8 cellular contexts compared by ENCODE assay signal in genomic region chr1:168145184-168146159, GRCh38. TPM values are rescaled to one million over a fixed set of nuclear protein-coding genes. Genes with fewer than 3 reads are reported as not detected.
DNase-seq lines count a peak whose midpoint lies in the region; ATAC-seq and TF ChIP-seq lines count a peak whose summit lies in the region.

No MANE protein-coding gene starts in this region.

- no peaks in the 10 kb centered on the region for H3K36me3 Mint-ChIP-seq in activated CD4-positive, alpha-beta T cell treated with anti-CD3 and anti-CD28 coated beads, Interleukin-2, amount 10 ng/mL, durations not matched to agents 7 days and 5 days (ENCODE audit: low read depth)

- no peak overlapping the region for H3K4me3 ChIP-seq in right lobe of liver

- TF ChIP-seq CTCF in right lobe of liver (IDR thresholded peaks at IDR 0.05): peak; percentile 86 to 97 (median 90)

- H3K9me3 Mint-ChIP-seq in activated CD4-positive, alpha-beta T cell treated with anti-CD3 and anti-CD28 coated beads, Interleukin-2, amount 10 ng/mL, durations not matched to agents 7 days and 5 days: no peaks in the 10 kb centered on the region

- H3K27me3 Mint-ChIP-seq in activated CD4-positive, alpha-beta T cell treated with anti-CD3 and anti-CD28 coated beads, Interleukin-2, amount 10 ng/mL, durations not matched to agents 7 days and 5 days: peaks cover 5% of the 10 kb centered on the region

- no peak overlapping the region for H3K27ac ChIP-seq in right lobe of liver

- ATAC-seq in GM19372 (IDR thresholded peaks at IDR 0.05; ENCODE audit: low read depth, unreplicated experiment): peak; percentile 98
- ATAC-seq in HG03460 (IDR thresholded peaks at IDR 0.05; ENCODE audit: unreplicated experiment): peak; percentile 93
- peak; percentile 98 to 99 (median 98) for ATAC-seq in right lobe of liver

- H3K27ac Mint-ChIP-seq in activated CD4-positive, alpha-beta T cell treated with anti-CD3 and anti-CD28 coated beads, Interleukin-2, amount 10 ng/mL, durations not matched to agents 7 days and 5 days: no peak overlapping the region

- intact Hi-C loops in right lobe of liver (cut with DNase I): no loop called here

- CTCF ChIA-PET in activated CD4-positive, alpha-beta T cell treated with anti-CD3 and anti-CD28 coated beads, Interleukin-2, amount 10 ng/mL, durations not matched to agents 7 days and 5 days (lab: Charles Lee): no interaction called here

- no peaks in the 10 kb centered on the region for H3K36me3 ChIP-seq in right lobe of liver

- DNase-seq in CD1c-positive myeloid dendritic cell (ENCODE audit: extremely low spot score) (peak; percentile 85), NCI-H526 treated with DMSO at 0.1 percent for 48 hours (lab: John Stamatoyannopoulos, UW) (peak; percentile 82), dedifferentiated amniotic fluid mesenchymal stem cell (ENCODE audit: extremely low spot score) (peak; percentile 76), right lobe of liver (peak; percentile 85 to 87 (median 85))
- peak; percentile 86 for DNase-seq in activated CD4-positive, alpha-beta T cell treated with anti-CD3 and anti-CD28 coated beads, Interleukin-2, amount 10 ng/mL, durations not matched to agents 7 days and 5 days
- DNase-seq in stimulated activated CD4-positive, alpha-beta T cell treated with anti-CD3 and anti-CD28 coated beads, TNF-alpha, amount 100 ng/mL, for 48 hours (ENCODE audit: low read depth in 3 of 3): peak; percentile 71 to 84 (median 78)

- no peak for TF ChIP-seq POLR2A in right lobe of liver (IDR thresholded peaks at IDR 0.05)

- H3K27me3 ChIP-seq in right lobe of liver: no peaks in the 10 kb centered on the region

- 22% methylated on average over 15 of the region's 15 CpGs for WGBS in right lobe of liver (ENCODE audit: insufficient coverage, low coverage, low lambda C conversion rate, missing lambda C conversion rate)

- no peaks in the 10 kb centered on the region for H3K4me1 ChIP-seq in right lobe of liver

- H3K4me3 Mint-ChIP-seq in activated CD4-positive, alpha-beta T cell treated with anti-CD3 and anti-CD28 coated beads, Interleukin-2, amount 10 ng/mL, durations not matched to agents 7 days and 5 days: no peak overlapping the region

- H3K9me3 ChIP-seq in right lobe of liver: no peaks in the 10 kb centered on the region

- POLR2A ChIA-PET in activated CD4-positive, alpha-beta T cell treated with anti-CD3 and anti-CD28 coated beads, Interleukin-2, amount 10 ng/mL, durations not matched to agents 7 days and 5 days (lab: Charles Lee): no interaction called here

- H3K4me1 Mint-ChIP-seq in activated CD4-positive, alpha-beta T cell treated with anti-CD3 and anti-CD28 coated beads, Interleukin-2, amount 10 ng/mL, durations not matched to agents 7 days and 5 days: peaks cover 21% of the 10 kb centered on the region

RNA-seq across cellular contexts. Expression of gene GPR161, which starts 8.7 kb away (rescaled TPM):
- total RNA-seq in activated CD4-positive, alpha-beta T cell treated with anti-CD3 and anti-CD28 coated beads, Interleukin-2, amount 10 ng/mL, durations not matched to agents 7 days and 5 days: under 1 TPM; 0.10 to 0.17 TPM
- total RNA-seq in right lobe of liver: 1 to 10 TPM in 1 of 6 experiments, under 1 TPM in 5; 0.43 to 1.4 (median 0.48) TPM

RNA-seq across cellular contexts. Expression of gene TIPRL, which starts 33.3 kb away (rescaled TPM):
- total RNA-seq in activated CD4-positive, alpha-beta T cell treated with anti-CD3 and anti-CD28 coated beads, Interleukin-2, amount 10 ng/mL, durations not matched to agents 7 days and 5 days: 10 to 100 TPM; 44.4 to 50.3 TPM
- total RNA-seq in right lobe of liver: 10 to 100 TPM; 12.1 to 24.1 (median 15.7) TPM
